In the genomic region with DNA sequence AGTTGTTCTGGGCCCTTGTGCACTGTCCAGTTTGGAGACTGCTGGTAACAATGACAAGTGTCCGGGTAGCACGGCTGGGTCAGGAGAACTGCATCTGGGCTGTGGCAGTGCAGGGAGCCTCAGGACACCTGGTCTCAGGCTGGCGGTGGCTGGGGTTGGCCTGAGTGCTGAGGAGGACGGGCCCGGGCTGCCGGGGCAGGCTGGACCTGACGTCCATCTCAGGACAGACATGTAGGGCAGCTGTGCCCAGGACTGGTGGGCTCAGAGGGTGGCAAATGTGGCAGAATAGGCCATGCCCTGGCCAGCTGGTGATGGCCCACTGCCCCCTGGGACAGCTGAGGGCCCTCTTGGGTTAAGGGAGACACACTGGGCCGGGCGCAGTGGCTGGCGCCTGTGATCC, we compare ENCODE assay signal across 24 cellular contexts. TPM values are rescaled to one million over a fixed set of nuclear protein-coding genes. Genes with fewer than 3 reads are reported as not detected.
"Had no signal": no experiment of that assay in that cellular context is flagged by ENCODE, and none has a peak within 500 bp of the region (broad histone marks: within the 10 kb centered on the region; RNA-seq: fewer than 3 reads in every experiment).

No MANE protein-coding gene starts in this region.

- H3K9me3 Mint-ChIP-seq: activated naive CD4-positive, alpha-beta T cell treated with anti-CD3 and anti-CD28 coated beads, Interleukin-2, amount 50 U/mL, for 24 hours; activated T-cell treated with anti-CD3 and anti-CD28 coated beads, Interleukin-2, amount 50 U/mL, for 4 hours; dendritic cell treated with granulocyte-macrophage colony-stimulating factor and Interleukin-4, amounts not matched to agents 40 ng/mL and 50 ng/mL, for 4 days; stimulated activated naive CD8-positive, alpha-beta T cell treated with anti-CD3 and anti-CD28 coated beads, Interleukin-15, amount 100 ng/mL, for 72 hours; T-helper 2 cell treated with Interferon-gamma antibody and Interleukin-4, amounts not matched to agents 5 μg/mL and 100 μg/mL, for 36 hours; WTC11 had no signal

- H3K9ac ChIP-seq: parathyroid adenoma had no signal

- H3K4me3 ChIP-seq: left lung, right lobe of liver, suprapubic skin, vagina had no signal

- H3K36me3 ChIP-seq: right lobe of liver, vagina had no signal

- H3K4me3 Mint-ChIP-seq: activated CD4-positive, alpha-beta T cell treated with anti-CD3 and anti-CD28 coated beads for 36 hours; activated naive CD4-positive, alpha-beta T cell treated with anti-CD3 and anti-CD28 coated beads, Interleukin-2, amount 50 U/mL, for 24 hours; activated T-cell treated with anti-CD3 and anti-CD28 coated beads, Interleukin-2, amount 50 U/mL, for 4 hours; dendritic cell treated with granulocyte-macrophage colony-stimulating factor and Interleukin-4, amounts not matched to agents 40 ng/mL and 50 ng/mL, for 4 days; stimulated activated naive CD8-positive, alpha-beta T cell treated with anti-CD3 and anti-CD28 coated beads, Interleukin-15, amount 100 ng/mL, for 72 hours; T-helper 2 cell treated with Interferon-gamma antibody and Interleukin-4, amounts not matched to agents 5 μg/mL and 100 μg/mL, for 36 hours; WTC11 had no signal

- H3K27ac ChIP-seq: left lung, parathyroid adenoma, right lobe of liver, suprapubic skin, vagina had no signal

- DNase-seq: activated CD4-positive, alpha-beta T cell treated with anti-CD3 and anti-CD28 coated beads for 36 hours; activated CD8-positive, alpha-beta memory T cell treated with anti-CD3 and anti-CD28 coated beads, Interleukin-2, amount 50 U/mL, for 4 hours; activated effector memory CD4-positive, alpha-beta T cell treated with Interleukin-2 at 50 U/mL for 16 hours; activated T-cell treated with anti-CD3 and anti-CD28 coated beads, Interleukin-2, amount 50 U/mL, for 4 hours; cerebellar nuclear complex; effector memory CD4-positive, alpha-beta T cell; hippocampal formation; small intestine; stimulated activated CD4-positive, alpha-beta T cell treated with anti-CD3 and anti-CD28 coated beads, Interleukin-15, amount 100 ng/mL, for 24 hours; stimulated activated CD4-positive, alpha-beta T cell treated with anti-CD3 and anti-CD28 coated beads, Interleukin-2, amount 100 ng/mL, for 48 hours; stimulated activated naive CD8-positive, alpha-beta T cell treated with anti-CD3 and anti-CD28 coated beads, Interleukin-15, amount 100 ng/mL, for 72 hours; trophoblast cell had no signal

- ATAC-seq: activated CD4-positive, alpha-beta T cell treated with anti-CD3 and anti-CD28 coated beads for 36 hours; activated T-cell treated with anti-CD3 and anti-CD28 coated beads, Interleukin-2, amount 50 U/mL, for 4 hours; left lung; right lobe of liver; stimulated activated naive CD8-positive, alpha-beta T cell treated with anti-CD3 and anti-CD28 coated beads, Interleukin-15, amount 100 ng/mL, for 72 hours; WTC11 had no signal

- H3K27ac Mint-ChIP-seq: activated CD4-positive, alpha-beta T cell treated with anti-CD3 and anti-CD28 coated beads for 36 hours; activated naive CD4-positive, alpha-beta T cell treated with anti-CD3 and anti-CD28 coated beads, Interleukin-2, amount 50 U/mL, for 24 hours; dendritic cell treated with granulocyte-macrophage colony-stimulating factor and Interleukin-4, amounts not matched to agents 40 ng/mL and 50 ng/mL, for 4 days; stimulated activated naive CD8-positive, alpha-beta T cell treated with anti-CD3 and anti-CD28 coated beads, Interleukin-15, amount 100 ng/mL, for 72 hours; WTC11 had no signal

- H3K27me3 Mint-ChIP-seq: activated CD4-positive, alpha-beta T cell treated with anti-CD3 and anti-CD28 coated beads for 36 hours; activated naive CD4-positive, alpha-beta T cell treated with anti-CD3 and anti-CD28 coated beads, Interleukin-2, amount 50 U/mL, for 24 hours; stimulated activated naive CD8-positive, alpha-beta T cell treated with anti-CD3 and anti-CD28 coated beads, Interleukin-15, amount 100 ng/mL, for 72 hours had no signal

- H3K4me1 ChIP-seq: parathyroid adenoma, right lobe of liver had no signal

- H3K9me3 ChIP-seq: left lung, right lobe of liver, suprapubic skin, vagina had no signal

- H3K27me3 ChIP-seq: right lobe of liver, vagina had no signal

RNA-seq across cellular contexts. Expression of gene NLRC3, which starts 4.2 kb away (rescaled TPM):
- total RNA-seq: bronchial epithelial cell, fibroblast of villous mesenchyme, myocyte had no signal
